In genomic region chr20:13458860-13459451, GRCh38 we compare ENCODE assay signal across 8 cellular contexts.
DNase-seq lines count a peak whose midpoint lies in the region; ATAC-seq, FAIRE-seq and TF ChIP-seq lines count a peak whose summit lies in the region.

No MANE protein-coding gene starts in this region.

- H3K4me2 ChIP-seq in astrocyte (ENCODE audit: low read length) = no peak overlapping the region

- H3K4me3 ChIP-seq in astrocyte (ENCODE audit: insufficient read depth, low read depth, low read length) = no peak overlapping the region

- in situ Hi-C loops in GM13976 (cut with MboI; ENCODE audit: low sequenced_read_pairs, unreplicated experiment) = no loop called here

- H3K27me3 Mint-ChIP-seq in astrocyte (ENCODE audit: low read depth, unreplicated experiment) = no peaks in the 10 kb centered on the region
- no peaks in the 10 kb centered on the region for H3K27me3 Mint-ChIP-seq in activated CD8-positive, alpha-beta memory T cell treated with anti-CD3 and anti-CD28 coated beads, Interleukin-2, amount 10 ng/mL, durations not matched to agents 7 days and 5 days

- H3K9me3 ChIP-seq in astrocyte (ENCODE audit: insufficient read depth, low read depth, low read length) = no peaks in the 10 kb centered on the region

- ATAC-seq in HG02678 (IDR thresholded peaks at IDR 0.05; ENCODE audit: unreplicated experiment) = peak; percentile 87
- ATAC-seq in activated CD8-positive, alpha-beta memory T cell treated with anti-CD3 and anti-CD28 coated beads, Interleukin-2, amount 10 ng/mL, durations not matched to agents 7 days and 5 days = no peak

- no peaks in the 10 kb centered on the region for H3K79me2 ChIP-seq in astrocyte (ENCODE audit: insufficient read depth, low read length)

- H3K27ac Mint-ChIP-seq in astrocyte (ENCODE audit: unreplicated experiment) = no peak overlapping the region
- H3K27ac Mint-ChIP-seq in activated CD8-positive, alpha-beta memory T cell treated with anti-CD3 and anti-CD28 coated beads, Interleukin-2, amount 10 ng/mL, durations not matched to agents 7 days and 5 days = no peak overlapping the region

- DNase-seq in AG08396 (ENCODE audit: low spot score) (peak; percentile 48), GM13976 (ENCODE audit: low spot score) (peak; percentile 11), MV-4-11 (lab: John Stamatoyannopoulos, UW) (peak; percentile 22), astrocyte (ENCODE audit: low read depth) (peak; percentile 15), kidney tubule cell (ENCODE audit: low spot score) (peak; percentile 42), GDM1 (lab: John Stamatoyannopoulos, UW) (no peak)
- DNase-seq in activated CD8-positive, alpha-beta memory T cell treated with anti-CD3 and anti-CD28 coated beads, Interleukin-2, amount 10 ng/mL, durations not matched to agents 7 days and 5 days = no peak

- no peaks in the 10 kb centered on the region for H3K27me3 ChIP-seq in astrocyte (ENCODE audit: insufficient read depth, low read length)

- TF ChIP-seq CTCF in GM13976 (IDR thresholded peaks at IDR 0.05; ENCODE audit: borderline replicate concordance, control extremely low read depth, extremely low read depth, insufficient read depth, missing control alignments) (peak; percentile 55), astrocyte (IDR thresholded peaks at IDR 0.05; ENCODE audit: insufficient read depth, low read depth, low read length) (peak; percentile 85)

- CTCF ChIA-PET in activated CD8-positive, alpha-beta memory T cell treated with anti-CD3 and anti-CD28 coated beads, Interleukin-2, amount 10 ng/mL, durations not matched to agents 7 days and 5 days (lab: Charles Lee) = interaction anchor here (1.0 to 1.6 kb wide), 3 partner anchors 11 to 88 kb away, joined by 4 to 6 read pairs (median 5); no protein-coding TSS in a partner anchor

- H3K36me3 ChIP-seq in astrocyte (ENCODE audit: insufficient read depth, low read length) = no peaks in the 10 kb centered on the region

- H3K4me1 ChIP-seq in astrocyte (ENCODE audit: insufficient read depth, low read length) = no peaks in the 10 kb centered on the region

- H3K36me3 Mint-ChIP-seq in astrocyte (ENCODE audit: low read depth, unreplicated experiment) = peaks cover 2% of the 10 kb centered on the region
- H3K36me3 Mint-ChIP-seq in activated CD8-positive, alpha-beta memory T cell treated with anti-CD3 and anti-CD28 coated beads, Interleukin-2, amount 10 ng/mL, durations not matched to agents 7 days and 5 days = no peaks in the 10 kb centered on the region

- no peak overlapping the region for H2AFZ ChIP-seq in astrocyte (ENCODE audit: low read depth, low read length)

- H3K9ac ChIP-seq in astrocyte (ENCODE audit: low read length) = no peak overlapping the region

- H4K20me1 ChIP-seq in astrocyte (ENCODE audit: insufficient read depth, low read length) = no peaks in the 10 kb centered on the region

- peaks cover 2% of the 10 kb centered on the region for H3K4me1 Mint-ChIP-seq in astrocyte (ENCODE audit: low read depth, unreplicated experiment)
- no peaks in the 10 kb centered on the region for H3K4me1 Mint-ChIP-seq in activated CD8-positive, alpha-beta memory T cell treated with anti-CD3 and anti-CD28 coated beads, Interleukin-2, amount 10 ng/mL, durations not matched to agents 7 days and 5 days

- no peak overlapping the region for H3K4me3 Mint-ChIP-seq in astrocyte (ENCODE audit: unreplicated experiment)
- H3K4me3 Mint-ChIP-seq in activated CD8-positive, alpha-beta memory T cell treated with anti-CD3 and anti-CD28 coated beads, Interleukin-2, amount 10 ng/mL, durations not matched to agents 7 days and 5 days = no peak overlapping the region

- peak; percentile 74 for FAIRE-seq in astrocyte (lab: Jason Lieb, UNC)

- H3K9me3 Mint-ChIP-seq in astrocyte (ENCODE audit: unreplicated experiment) = no peaks in the 10 kb centered on the region
- no peaks in the 10 kb centered on the region for H3K9me3 Mint-ChIP-seq in activated CD8-positive, alpha-beta memory T cell treated with anti-CD3 and anti-CD28 coated beads, Interleukin-2, amount 10 ng/mL, durations not matched to agents 7 days and 5 days (ENCODE audit: low read depth)

- H3K27ac ChIP-seq in astrocyte (ENCODE audit: low read depth, low read length) = no peak overlapping the region

Comparison
In these comparisons a context has a peak if more than half of its experiments do, and no peak if none do; other contexts are left out.
1. DNase-seq: peak in AG08396 (single experiment), GM13976 (single experiment), MV-4-11 (single experiment), astrocyte (single experiment) and kidney tubule cell (single experiment); none in activated CD8-positive, alpha-beta memory T cell treated with anti-CD3 and anti-CD28 coated beads, Interleukin-2, amount 10 ng/mL, durations not matched to agents 7 days and 5 days (single experiment) and GDM1 (single experiment).